Comparison of ENCODE assay signal across 10 cellular contexts in the genomic region with DNA sequence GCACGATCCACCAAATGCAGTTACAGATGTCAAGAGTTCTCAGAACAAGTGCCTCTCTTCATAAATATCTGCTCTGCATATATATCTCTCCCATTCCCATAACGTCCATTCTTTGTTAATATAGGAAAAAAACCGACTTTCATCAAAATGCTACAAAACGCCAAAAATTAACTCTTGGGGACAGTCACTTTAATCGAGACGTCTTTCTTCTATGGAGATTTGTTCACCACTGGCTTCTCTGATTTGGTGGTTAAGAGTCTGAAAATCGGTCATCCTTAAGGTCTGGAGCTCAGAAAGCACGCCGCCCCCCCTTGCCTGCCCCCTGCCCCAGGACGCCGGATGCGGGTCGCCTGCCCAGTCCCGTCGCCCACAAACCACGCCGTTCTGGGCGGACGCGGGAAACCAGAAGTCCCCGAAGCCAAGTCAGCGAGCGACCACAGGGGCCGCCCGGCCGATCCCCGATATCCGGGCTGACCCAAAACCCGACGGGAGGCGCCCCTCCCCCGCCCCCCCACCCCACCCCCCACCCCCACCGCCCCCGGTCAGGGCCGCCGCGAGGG.
A peak's percentile ranks its signal among the peaks of the same experiment; 100 is the strongest.
DNase-seq lines count a peak whose midpoint lies in the region; ATAC-seq lines count a peak whose summit lies in the region.
"Had no signal": no experiment of that assay in that cellular context is flagged by ENCODE, and none has a peak within 500 bp of the region (broad histone marks: within the 10 kb centered on the region; RNA-seq: fewer than 3 reads in every experiment).

No MANE protein-coding gene starts in this region.

- no peak overlapping the region for H3K27ac Mint-ChIP-seq in activated CD4-positive, alpha-beta T cell treated with anti-CD3 and anti-CD28 coated beads, Interleukin-2, amount 10 ng/mL, durations not matched to agents 7 days and 5 days
- no peak overlapping the region for H3K27ac Mint-ChIP-seq in activated naive CD8-positive, alpha-beta T cell treated with anti-CD3 and anti-CD28 coated beads for 36 hours
- H3K27ac Mint-ChIP-seq: activated CD4-positive, alpha-beta memory T cell treated with anti-CD3 and anti-CD28 coated beads, Interleukin-2, amount 10 ng/mL, durations not matched to agents 7 days and 5 days had no signal

- ATAC-seq in HG02885 (IDR thresholded peaks at IDR 0.05; ENCODE audit: poor library complexity, unreplicated experiment): no peak

- no peaks in the 10 kb centered on the region for H3K9me3 Mint-ChIP-seq in activated CD4-positive, alpha-beta T cell treated with anti-CD3 and anti-CD28 coated beads, Interleukin-2, amount 10 ng/mL, durations not matched to agents 7 days and 5 days
- H3K9me3 Mint-ChIP-seq in activated naive CD8-positive, alpha-beta T cell treated with anti-CD3 and anti-CD28 coated beads for 36 hours: no peaks in the 10 kb centered on the region
- H3K9me3 Mint-ChIP-seq: activated CD4-positive, alpha-beta memory T cell treated with anti-CD3 and anti-CD28 coated beads, Interleukin-2, amount 10 ng/mL, durations not matched to agents 7 days and 5 days had no signal

- peak overlapping the region; percentile 47 for H3K4me3 Mint-ChIP-seq in activated CD4-positive, alpha-beta T cell treated with anti-CD3 and anti-CD28 coated beads, Interleukin-2, amount 10 ng/mL, durations not matched to agents 7 days and 5 days
- peak overlapping the region; percentile 29 for H3K4me3 Mint-ChIP-seq in activated naive CD8-positive, alpha-beta T cell treated with anti-CD3 and anti-CD28 coated beads for 36 hours
- H3K4me3 Mint-ChIP-seq: activated CD4-positive, alpha-beta memory T cell treated with anti-CD3 and anti-CD28 coated beads, Interleukin-2, amount 10 ng/mL, durations not matched to agents 7 days and 5 days had no signal

- H3K36me3 Mint-ChIP-seq in activated CD4-positive, alpha-beta T cell treated with anti-CD3 and anti-CD28 coated beads, Interleukin-2, amount 10 ng/mL, durations not matched to agents 7 days and 5 days (ENCODE audit: low read depth): peaks cover 4% of the 10 kb centered on the region
- no peaks in the 10 kb centered on the region for H3K36me3 Mint-ChIP-seq in activated naive CD8-positive, alpha-beta T cell treated with anti-CD3 and anti-CD28 coated beads for 36 hours

- POLR2A ChIA-PET in activated CD4-positive, alpha-beta T cell treated with anti-CD3 and anti-CD28 coated beads, Interleukin-2, amount 10 ng/mL, durations not matched to agents 7 days and 5 days (lab: Charles Lee): no interaction called here

- H3K27me3 Mint-ChIP-seq in activated CD4-positive, alpha-beta T cell treated with anti-CD3 and anti-CD28 coated beads, Interleukin-2, amount 10 ng/mL, durations not matched to agents 7 days and 5 days: peaks cover 58% of the 10 kb centered on the region
- peaks cover 64% of the 10 kb centered on the region for H3K27me3 Mint-ChIP-seq in activated naive CD8-positive, alpha-beta T cell treated with anti-CD3 and anti-CD28 coated beads for 36 hours

- CTCF ChIA-PET in activated CD4-positive, alpha-beta T cell treated with anti-CD3 and anti-CD28 coated beads, Interleukin-2, amount 10 ng/mL, durations not matched to agents 7 days and 5 days (lab: Charles Lee): no interaction called here

- no peak for DNase-seq in activated CD4-positive, alpha-beta T cell treated with anti-CD3 and anti-CD28 coated beads, Interleukin-2, amount 10 ng/mL, durations not matched to agents 7 days and 5 days
- DNase-seq in activated CD4-positive, alpha-beta T cell treated with anti-CD3 and anti-CD28 coated beads, Interleukin-2, amount 50 U/mL, for 48 hours: no peak
- DNase-seq in activated naive CD8-positive, alpha-beta T cell treated with anti-CD3 and anti-CD28 coated beads for 36 hours: no peak
- DNase-seq in left kidney (ENCODE audit: low read depth, low spot score) (peak; percentile 46), superior temporal gyrus (ENCODE audit: extremely low spot score) (peak; percentile 27), OCI-M2 (lab: John Stamatoyannopoulos, UW; ENCODE audit: unreplicated experiment) (no peak), GM19240 (ENCODE audit: insufficient read length, low spot score) (no peak)
- DNase-seq: activated CD4-positive, alpha-beta memory T cell treated with anti-CD3 and anti-CD28 coated beads, Interleukin-2, amount 10 ng/mL, durations not matched to agents 7 days and 5 days; GOT3 had no signal

- H3K4me1 Mint-ChIP-seq in activated CD4-positive, alpha-beta T cell treated with anti-CD3 and anti-CD28 coated beads, Interleukin-2, amount 10 ng/mL, durations not matched to agents 7 days and 5 days: peaks cover 7% of the 10 kb centered on the region
- no peaks in the 10 kb centered on the region for H3K4me1 Mint-ChIP-seq in activated naive CD8-positive, alpha-beta T cell treated with anti-CD3 and anti-CD28 coated beads for 36 hours

Comparison
In these comparisons a context has a peak if more than half of its experiments do, and no peak if none do; other contexts are left out.
1. DNase-seq: peak in left kidney (single experiment) and superior temporal gyrus (single experiment); none in activated CD4-positive, alpha-beta T cell treated with anti-CD3 and anti-CD28 coated beads, Interleukin-2, amount 10 ng/mL, durations not matched to agents 7 days and 5 days (single experiment), activated CD4-positive, alpha-beta T cell treated with anti-CD3 and anti-CD28 coated beads, Interleukin-2, amount 50 U/mL, for 48 hours (0 of 2), activated naive CD8-positive, alpha-beta T cell treated with anti-CD3 and anti-CD28 coated beads for 36 hours (single experiment), OCI-M2 (single experiment) and GM19240 (single experiment).